In the genomic region with DNA sequence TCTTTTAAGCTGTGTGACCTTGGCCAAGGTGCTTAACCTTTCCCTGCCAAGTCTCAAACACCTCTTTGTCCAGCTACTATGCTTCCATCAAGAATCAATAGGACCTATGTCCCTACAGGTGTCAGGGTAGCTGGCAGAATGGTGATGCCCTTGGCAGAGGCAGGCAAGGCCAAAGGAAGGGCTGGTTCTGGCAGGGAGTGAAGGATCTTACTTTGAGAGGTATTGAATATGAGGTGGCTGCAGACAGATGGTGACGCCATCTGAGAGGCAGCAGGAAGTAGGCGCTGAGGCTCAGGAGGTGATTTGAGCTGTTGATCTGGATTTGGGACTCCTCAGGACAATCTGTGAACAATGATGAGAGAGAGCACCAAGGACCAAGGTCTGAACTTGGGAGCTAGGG, we compare ENCODE assay signal across 1 cellular context.
TF ChIP-seq lines count a peak whose summit lies in the region.

No MANE protein-coding gene starts in this region.

TF ChIP-seq in HepG2, 621 proteins besides CTCF, POLR2A, EP300 and RAD21:
- TF ChIP-seq ZNF263 (CRISPR knock-in tag; IDR thresholded peaks at IDR 0.05) = no peak
- TF ChIP-seq ZFP1 (CRISPR knock-in tag; IDR thresholded peaks at IDR 0.05) = no peak
- no peak for TF ChIP-seq SPEN (CRISPR knock-in tag; IDR thresholded peaks at IDR 0.05; ENCODE audit: low read depth)
- TF ChIP-seq ZKSCAN8 (CRISPR knock-in tag; IDR thresholded peaks at IDR 0.05; ENCODE audit: borderline replicate concordance) = no peak
- TF ChIP-seq ZNF549 (CRISPR knock-in tag; IDR thresholded peaks at IDR 0.05) = no peak
- TF ChIP-seq MAZ (IDR thresholded peaks at IDR 0.05; ENCODE audit: borderline replicate concordance, low read depth, low read length) = no peak
- no peak for TF ChIP-seq MAZ (CRISPR knock-in tag; IDR thresholded peaks at IDR 0.05; ENCODE audit: low read depth)
- no peak for TF ChIP-seq THRA (CRISPR knock-in tag; IDR thresholded peaks at IDR 0.05; ENCODE audit: borderline replicate concordance)
- TF ChIP-seq, protein P1, sequence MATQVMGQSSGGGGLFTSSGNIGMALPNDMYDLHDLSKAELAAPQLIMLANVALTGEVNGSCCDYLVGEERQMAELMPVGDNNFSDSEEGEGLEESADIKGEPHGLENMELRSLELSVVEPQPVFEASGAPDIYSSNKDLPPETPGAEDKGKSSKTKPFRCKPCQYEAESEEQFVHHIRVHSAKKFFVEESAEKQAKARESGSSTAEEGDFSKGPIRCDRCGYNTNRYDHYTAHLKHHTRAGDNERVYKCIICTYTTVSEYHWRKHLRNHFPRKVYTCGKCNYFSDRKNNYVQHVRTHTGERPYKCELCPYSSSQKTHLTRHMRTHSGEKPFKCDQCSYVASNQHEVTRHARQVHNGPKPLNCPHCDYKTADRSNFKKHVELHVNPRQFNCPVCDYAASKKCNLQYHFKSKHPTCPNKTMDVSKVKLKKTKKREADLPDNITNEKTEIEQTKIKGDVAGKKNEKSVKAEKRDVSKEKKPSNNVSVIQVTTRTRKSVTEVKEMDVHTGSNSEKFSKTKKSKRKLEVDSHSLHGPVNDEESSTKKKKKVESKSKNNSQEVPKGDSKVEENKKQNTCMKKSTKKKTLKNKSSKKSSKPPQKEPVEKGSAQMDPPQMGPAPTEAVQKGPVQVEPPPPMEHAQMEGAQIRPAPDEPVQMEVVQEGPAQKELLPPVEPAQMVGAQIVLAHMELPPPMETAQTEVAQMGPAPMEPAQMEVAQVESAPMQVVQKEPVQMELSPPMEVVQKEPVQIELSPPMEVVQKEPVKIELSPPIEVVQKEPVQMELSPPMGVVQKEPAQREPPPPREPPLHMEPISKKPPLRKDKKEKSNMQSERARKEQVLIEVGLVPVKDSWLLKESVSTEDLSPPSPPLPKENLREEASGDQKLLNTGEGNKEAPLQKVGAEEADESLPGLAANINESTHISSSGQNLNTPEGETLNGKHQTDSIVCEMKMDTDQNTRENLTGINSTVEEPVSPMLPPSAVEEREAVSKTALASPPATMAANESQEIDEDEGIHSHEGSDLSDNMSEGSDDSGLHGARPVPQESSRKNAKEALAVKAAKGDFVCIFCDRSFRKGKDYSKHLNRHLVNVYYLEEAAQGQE (IDR thresholded peaks at IDR 0.05; ENCODE audit: borderline replicate concordance in 1 of 2, low read depth in 1 of 2, low read length in 2 of 2) = no peak
- TF ChIP-seq, protein P2, sequence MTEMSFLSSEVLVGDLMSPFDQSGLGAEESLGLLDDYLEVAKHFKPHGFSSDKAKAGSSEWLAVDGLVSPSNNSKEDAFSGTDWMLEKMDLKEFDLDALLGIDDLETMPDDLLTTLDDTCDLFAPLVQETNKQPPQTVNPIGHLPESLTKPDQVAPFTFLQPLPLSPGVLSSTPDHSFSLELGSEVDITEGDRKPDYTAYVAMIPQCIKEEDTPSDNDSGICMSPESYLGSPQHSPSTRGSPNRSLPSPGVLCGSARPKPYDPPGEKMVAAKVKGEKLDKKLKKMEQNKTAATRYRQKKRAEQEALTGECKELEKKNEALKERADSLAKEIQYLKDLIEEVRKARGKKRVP (CRISPR knock-in tag; IDR thresholded peaks at IDR 0.05) = no peak
- no peak for TF ChIP-seq ATRX (CRISPR knock-in tag; IDR thresholded peaks at IDR 0.05; ENCODE audit: borderline replicate concordance)
- TF ChIP-seq HOXA7 (CRISPR knock-in tag; IDR thresholded peaks at IDR 0.05) = no peak
- no peak for TF ChIP-seq BORCS8-MEF2B (CRISPR knock-in tag; IDR thresholded peaks at IDR 0.05)
- TF ChIP-seq SATB2 (CRISPR knock-in tag; IDR thresholded peaks at IDR 0.05) = no peak
